ENCODE assay signal across 10 cellular contexts in the genomic region with DNA sequence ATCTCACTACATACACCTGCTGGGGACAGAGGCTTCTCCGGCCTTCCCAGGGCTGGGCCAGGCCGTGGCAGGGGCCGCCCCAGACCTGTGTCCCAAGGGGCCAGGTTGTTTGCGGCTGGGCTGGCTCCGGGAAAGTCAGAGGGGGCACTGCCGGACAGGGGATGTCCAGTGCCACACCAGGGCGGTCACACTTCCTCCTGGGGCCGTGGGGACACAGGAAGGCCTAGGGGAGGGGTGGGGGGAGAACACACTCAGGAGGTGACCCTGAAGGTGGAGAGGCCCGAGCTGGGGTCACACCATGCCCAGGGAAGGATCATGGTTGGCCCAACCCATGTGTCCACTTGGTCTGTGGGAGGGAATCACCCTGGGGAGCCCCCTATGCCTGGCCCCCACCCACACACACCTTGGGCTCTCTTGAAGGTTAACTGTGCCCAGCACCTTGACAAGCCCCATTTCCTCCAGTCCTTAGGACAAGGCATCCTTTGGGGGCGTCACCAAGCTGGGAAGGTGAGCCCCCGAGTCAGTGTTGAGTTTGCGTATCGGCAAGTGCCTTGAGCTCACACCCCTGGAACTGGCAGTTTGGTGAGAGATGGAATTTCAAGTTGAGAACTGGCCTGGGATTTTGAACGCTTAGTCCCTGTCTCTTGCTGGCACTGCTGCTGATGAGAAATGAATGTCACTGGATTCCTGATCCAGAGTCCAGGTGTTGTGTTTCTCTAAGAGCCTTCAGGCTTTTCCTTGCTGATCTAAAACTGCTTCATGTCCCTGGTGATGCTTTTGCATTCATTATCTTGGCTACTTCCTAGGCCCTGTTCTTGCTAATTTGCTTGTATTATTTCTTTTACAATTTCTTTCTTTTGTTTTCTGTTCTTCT. TPM values are rescaled to one million over a fixed set of nuclear protein-coding genes. Genes with fewer than 3 reads are reported as not detected.
DNase-seq lines count a peak whose midpoint lies in the region; ATAC-seq and TF ChIP-seq lines count a peak whose summit lies in the region.
"Had no signal": no experiment of that assay in that cellular context is flagged by ENCODE, and none has a peak within 500 bp of the region (broad histone marks: within the 10 kb centered on the region; RNA-seq: fewer than 3 reads in every experiment).

No MANE protein-coding gene starts in this region.

- peaks cover 28% of the 10 kb centered on the region for H3K4me1 Mint-ChIP-seq in CD8-positive, alpha-beta T cell (ENCODE audit: low read depth)
- peaks cover 14 to 26% of the 10 kb centered on the region in 2 donors for H3K4me1 Mint-ChIP-seq in natural killer cell

- no TSS peak for BruUV-seq in mammary epithelial cell (replicated peaks; lab: Mats Ljungman, UMichigan)

- TF ChIP-seq POLR2A in erythroblast (IDR thresholded peaks at IDR 0.05; ENCODE audit: low read length), result no peak

- H3K36me3 ChIP-seq in CD8-positive, alpha-beta T cell (ENCODE audit: insufficient read depth, low read length), result no peaks in the 10 kb centered on the region
- H3K36me3 ChIP-seq in mammary epithelial cell (ENCODE audit: insufficient read depth, low read length), result no peaks in the 10 kb centered on the region

- POLR2A ChIA-PET in CD8-positive, alpha-beta T cell (lab: Charles Lee), result interaction anchor here (0.6 to 2.7 kb wide), 4 partner anchors 12 to 144 kb away, joined by 3 to 18 read pairs (median 3); a partner anchor contains a TSS

- H3K9me3 Mint-ChIP-seq in CD8-positive, alpha-beta T cell, result no peaks in the 10 kb centered on the region
- no peaks in the 10 kb centered on the region for H3K9me3 Mint-ChIP-seq in natural killer cell

- H3K4me3 ChIP-seq in CD8-positive, alpha-beta T cell (ENCODE audit: low read depth, low read length), result no peak overlapping the region
- peak overlapping the region in 2 of 3 experiments; percentile 45 to 48 for H3K4me3 ChIP-seq in mammary epithelial cell (replicated peaks in 1 of 3; ENCODE audit: insufficient read depth in 1 of 3, low read depth in 2 of 3, low read length in 3 of 3)

- H3K4me1 ChIP-seq in CD8-positive, alpha-beta T cell (ENCODE audit: insufficient read depth, low read length), result peaks cover 40% of the 10 kb centered on the region
- peaks cover 46% of the 10 kb centered on the region for H3K4me1 ChIP-seq in mammary epithelial cell (ENCODE audit: insufficient read depth, low read length)

- H4K20me1 ChIP-seq in mammary epithelial cell (ENCODE audit: insufficient read depth, low read length), result peaks cover 1% of the 10 kb centered on the region

- dilution Hi-C loops in mammary epithelial cell (cut with HindIII; ENCODE audit: low sequenced_read_pairs), result loop anchor here (25.0 kb wide), 1 partner anchor 508 kb away; no protein-coding TSS in a partner anchor

- H3K4me3 Mint-ChIP-seq in CD8-positive, alpha-beta T cell, result peak overlapping the region; percentile 29
- peak overlapping the region; percentile 59 for H3K4me3 Mint-ChIP-seq in natural killer cell

- no peak for DNase-seq in CD8-positive, alpha-beta T cell
- DNase-seq in HK-2 (ENCODE audit: unreplicated experiment) (peak; percentile 1), mammary epithelial cell (no peak), natural killer cell (no peak), erythroblast (lab: John Stamatoyannopoulos, UW) (no peak), COLO668 (lab: John Stamatoyannopoulos, UW; ENCODE audit: unreplicated experiment) (no peak)
- DNase-seq: GOT3 had no signal

- TF ChIP-seq CTCF in CD8-positive, alpha-beta T cell (IDR thresholded peaks at IDR 0.05), result no peak
- TF ChIP-seq CTCF in mammary epithelial cell (conservative IDR thresholded peaks at IDR 0.05 in 1 of 2, IDR thresholded peaks at IDR 0.05 in 1 of 2; ENCODE audit: extremely low read depth in 1 of 2, insufficient read depth in 1 of 2, low read depth in 1 of 2, low read length in 2 of 2), result no peak
- no peak for TF ChIP-seq CTCF in natural killer cell (IDR thresholded peaks at IDR 0.05)

- H2AFZ ChIP-seq in mammary epithelial cell (ENCODE audit: low read depth, low read length), result no peak overlapping the region

- intact Hi-C loops in CD8-positive, alpha-beta T cell (cut with DNase I, micrococcal nuclease), result no loop called here
- intact Hi-C loops in mammary epithelial cell (cut with micrococcal nuclease) (no loop called here), natural killer cell (cut with micrococcal nuclease) (no loop called here)

- no peak for ATAC-seq in CD8-positive, alpha-beta T cell
- ATAC-seq in natural killer cell (no peak), GM21526 (IDR thresholded peaks at IDR 0.05; ENCODE audit: low FRiP score, unreplicated experiment) (no peak), HG03520 (IDR thresholded peaks at IDR 0.05; ENCODE audit: unreplicated experiment) (no peak)

- H3K9ac ChIP-seq in mammary epithelial cell (ENCODE audit: insufficient read depth, low read length), result no peak overlapping the region

- no peak overlapping the region for H3K27ac Mint-ChIP-seq in CD8-positive, alpha-beta T cell
- H3K27ac Mint-ChIP-seq in natural killer cell, result no peak overlapping the region

- peaks cover 22% of the 10 kb centered on the region for H3K79me2 ChIP-seq in mammary epithelial cell (ENCODE audit: insufficient read depth, low read length)

- peaks cover 2% of the 10 kb centered on the region for H3K36me3 Mint-ChIP-seq in CD8-positive, alpha-beta T cell
- H3K36me3 Mint-ChIP-seq in natural killer cell, result no peaks in the 10 kb centered on the region

- no peaks in the 10 kb centered on the region for H3K27me3 ChIP-seq in CD8-positive, alpha-beta T cell (ENCODE audit: insufficient read depth, low read length)
- H3K27me3 ChIP-seq in mammary epithelial cell (ENCODE audit: insufficient read depth, low read length), result no peaks in the 10 kb centered on the region

- no peak overlapping the region for H3K27ac ChIP-seq in CD8-positive, alpha-beta T cell (ENCODE audit: low read depth, low read length)
- no peak overlapping the region for H3K27ac ChIP-seq in mammary epithelial cell (ENCODE audit: insufficient read depth, low read depth, low read length)
- H3K27ac ChIP-seq: RWPE1 had no signal

- no peaks in the 10 kb centered on the region for H3K9me3 ChIP-seq in CD8-positive, alpha-beta T cell (ENCODE audit: low read length)
- H3K9me3 ChIP-seq in mammary epithelial cell (replicated peaks; ENCODE audit: insufficient read depth, low read length), result no peaks in the 10 kb centered on the region

- WGBS in mammary epithelial cell (ENCODE audit: low coverage, missing lambda C conversion rate), result 66% methylated on average over 14 of the region's 14 CpGs

- in situ Hi-C loops in mammary epithelial cell (cut with MboI; ENCODE audit: low sequenced_read_pairs in 2 of 2), result no loop called here

- CTCF ChIA-PET in CD8-positive, alpha-beta T cell (lab: Charles Lee), result interaction anchor here (2.6 to 2.8 kb wide), 2 partner anchors 18 to 81 kb away, joined by 8 to 24 read pairs; no protein-coding TSS in a partner anchor
- CTCF ChIA-PET in mammary epithelial cell (lab: Charles Lee; ENCODE audit: low non-redundant PET), result no interaction called here

- H3K4me2 ChIP-seq in mammary epithelial cell (ENCODE audit: insufficient read depth, low read depth, low read length), result peak overlapping the region; percentile 99

- peaks cover 2% of the 10 kb centered on the region for H3K27me3 Mint-ChIP-seq in CD8-positive, alpha-beta T cell (ENCODE audit: low read depth)
- peaks cover 0 to 2% of the 10 kb centered on the region in 2 donors for H3K27me3 Mint-ChIP-seq in natural killer cell (ENCODE audit: low read depth in 2 of 2)

RNA-seq across cellular contexts. Expression of a gene that starts 7.7 kb away (rescaled TPM):
- 1,000 to 10,000 TPM; 1,370 to 1,375 TPM for total RNA-seq in CD8-positive, alpha-beta T cell
- over 10,000 TPM in 1 of 2 donors, 1,000 to 10,000 TPM in 1; 3,950 to 24,255 TPM for total RNA-seq in mammary epithelial cell
- polyA plus RNA-seq in mammary epithelial cell, result 8,707 TPM
- polyA minus RNA-seq in mammary epithelial cell, result 4,992 TPM
- 1,000 to 10,000 TPM; 1,401 to 1,901 (median 1,735) TPM for total RNA-seq in natural killer cell

RNA-seq across cellular contexts. Expression of a gene that starts 7.9 kb away (rescaled TPM):
- total RNA-seq in CD8-positive, alpha-beta T cell, result under 1 TPM; 0.36 to 0.38 TPM
- total RNA-seq in mammary epithelial cell (under 1 TPM; 0.47 to 0.83 TPM), natural killer cell (1 to 10 TPM in 2 of 3 donors, under 1 TPM in 1; 0.26 to 2.6 (median 1.0) TPM)
- polyA plus RNA-seq in mammary epithelial cell, result 0.03 TPM
- polyA minus RNA-seq in mammary epithelial cell, result not detected

RNA-seq across cellular contexts. Expression of a gene that starts 31.9 kb away (rescaled TPM):
- 10 to 100 TPM; 21.7 to 23.5 TPM for total RNA-seq in CD8-positive, alpha-beta T cell
- total RNA-seq in mammary epithelial cell (10 to 100 TPM; 23.5 to 26.6 TPM), natural killer cell (10 to 100 TPM; 31.8 to 34.5 (median 33.1) TPM)
- 14.6 TPM for polyA plus RNA-seq in mammary epithelial cell
- polyA minus RNA-seq in mammary epithelial cell, result 37.0 TPM
